1 cellular context compared by ENCODE assay signal in the genomic region with DNA sequence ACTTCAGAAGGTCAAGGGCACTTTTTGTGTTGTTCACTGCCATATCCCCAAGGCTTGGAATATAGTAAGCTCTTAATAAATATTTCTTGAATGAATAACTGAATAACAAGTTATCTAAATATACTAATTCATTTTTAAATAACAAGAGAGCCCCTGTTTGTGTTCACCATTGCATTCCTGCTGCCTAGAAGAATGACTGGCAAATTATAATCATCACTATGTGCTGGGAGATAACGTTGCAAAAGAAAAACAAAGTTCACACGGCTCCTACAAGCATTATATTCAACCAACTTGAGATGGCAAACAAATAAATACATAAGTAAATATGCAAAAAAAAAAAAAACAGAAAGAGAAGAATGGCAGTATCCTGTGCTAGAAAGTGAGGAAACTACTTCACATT.
TF ChIP-seq lines count a peak whose summit lies in the region.

No MANE protein-coding gene starts in this region.

TF ChIP-seq in HepG2, 621 proteins besides CTCF, POLR2A, EP300 and RAD21:
- TF ChIP-seq, protein P1, sequence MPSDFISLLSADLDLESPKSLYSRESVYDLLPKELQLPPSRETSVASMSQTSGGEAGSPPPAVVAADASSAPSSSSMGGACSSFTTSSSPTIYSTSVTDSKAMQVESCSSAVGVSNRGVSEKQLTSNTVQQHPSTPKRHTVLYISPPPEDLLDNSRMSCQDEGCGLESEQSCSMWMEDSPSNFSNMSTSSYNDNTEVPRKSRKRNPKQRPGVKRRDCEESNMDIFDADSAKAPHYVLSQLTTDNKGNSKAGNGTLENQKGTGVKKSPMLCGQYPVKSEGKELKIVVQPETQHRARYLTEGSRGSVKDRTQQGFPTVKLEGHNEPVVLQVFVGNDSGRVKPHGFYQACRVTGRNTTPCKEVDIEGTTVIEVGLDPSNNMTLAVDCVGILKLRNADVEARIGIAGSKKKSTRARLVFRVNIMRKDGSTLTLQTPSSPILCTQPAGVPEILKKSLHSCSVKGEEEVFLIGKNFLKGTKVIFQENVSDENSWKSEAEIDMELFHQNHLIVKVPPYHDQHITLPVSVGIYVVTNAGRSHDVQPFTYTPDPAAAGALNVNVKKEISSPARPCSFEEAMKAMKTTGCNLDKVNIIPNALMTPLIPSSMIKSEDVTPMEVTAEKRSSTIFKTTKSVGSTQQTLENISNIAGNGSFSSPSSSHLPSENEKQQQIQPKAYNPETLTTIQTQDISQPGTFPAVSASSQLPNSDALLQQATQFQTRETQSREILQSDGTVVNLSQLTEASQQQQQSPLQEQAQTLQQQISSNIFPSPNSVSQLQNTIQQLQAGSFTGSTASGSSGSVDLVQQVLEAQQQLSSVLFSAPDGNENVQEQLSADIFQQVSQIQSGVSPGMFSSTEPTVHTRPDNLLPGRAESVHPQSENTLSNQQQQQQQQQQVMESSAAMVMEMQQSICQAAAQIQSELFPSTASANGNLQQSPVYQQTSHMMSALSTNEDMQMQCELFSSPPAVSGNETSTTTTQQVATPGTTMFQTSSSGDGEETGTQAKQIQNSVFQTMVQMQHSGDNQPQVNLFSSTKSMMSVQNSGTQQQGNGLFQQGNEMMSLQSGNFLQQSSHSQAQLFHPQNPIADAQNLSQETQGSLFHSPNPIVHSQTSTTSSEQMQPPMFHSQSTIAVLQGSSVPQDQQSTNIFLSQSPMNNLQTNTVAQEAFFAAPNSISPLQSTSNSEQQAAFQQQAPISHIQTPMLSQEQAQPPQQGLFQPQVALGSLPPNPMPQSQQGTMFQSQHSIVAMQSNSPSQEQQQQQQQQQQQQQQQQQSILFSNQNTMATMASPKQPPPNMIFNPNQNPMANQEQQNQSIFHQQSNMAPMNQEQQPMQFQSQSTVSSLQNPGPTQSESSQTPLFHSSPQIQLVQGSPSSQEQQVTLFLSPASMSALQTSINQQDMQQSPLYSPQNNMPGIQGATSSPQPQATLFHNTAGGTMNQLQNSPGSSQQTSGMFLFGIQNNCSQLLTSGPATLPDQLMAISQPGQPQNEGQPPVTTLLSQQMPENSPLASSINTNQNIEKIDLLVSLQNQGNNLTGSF (CRISPR knock-in tag; IDR thresholded peaks at IDR 0.05): no peak
- TF ChIP-seq GATAD2A (CRISPR knock-in tag; IDR thresholded peaks at IDR 0.05) (peak; percentile 12; the same call in 1 of the 2 replicates), NFE2L2 (IDR thresholded peaks at IDR 0.05; ENCODE audit: low read length) (peak; percentile 44; the same call in 1 of the 2 replicates)
- TF ChIP-seq, protein P2, sequence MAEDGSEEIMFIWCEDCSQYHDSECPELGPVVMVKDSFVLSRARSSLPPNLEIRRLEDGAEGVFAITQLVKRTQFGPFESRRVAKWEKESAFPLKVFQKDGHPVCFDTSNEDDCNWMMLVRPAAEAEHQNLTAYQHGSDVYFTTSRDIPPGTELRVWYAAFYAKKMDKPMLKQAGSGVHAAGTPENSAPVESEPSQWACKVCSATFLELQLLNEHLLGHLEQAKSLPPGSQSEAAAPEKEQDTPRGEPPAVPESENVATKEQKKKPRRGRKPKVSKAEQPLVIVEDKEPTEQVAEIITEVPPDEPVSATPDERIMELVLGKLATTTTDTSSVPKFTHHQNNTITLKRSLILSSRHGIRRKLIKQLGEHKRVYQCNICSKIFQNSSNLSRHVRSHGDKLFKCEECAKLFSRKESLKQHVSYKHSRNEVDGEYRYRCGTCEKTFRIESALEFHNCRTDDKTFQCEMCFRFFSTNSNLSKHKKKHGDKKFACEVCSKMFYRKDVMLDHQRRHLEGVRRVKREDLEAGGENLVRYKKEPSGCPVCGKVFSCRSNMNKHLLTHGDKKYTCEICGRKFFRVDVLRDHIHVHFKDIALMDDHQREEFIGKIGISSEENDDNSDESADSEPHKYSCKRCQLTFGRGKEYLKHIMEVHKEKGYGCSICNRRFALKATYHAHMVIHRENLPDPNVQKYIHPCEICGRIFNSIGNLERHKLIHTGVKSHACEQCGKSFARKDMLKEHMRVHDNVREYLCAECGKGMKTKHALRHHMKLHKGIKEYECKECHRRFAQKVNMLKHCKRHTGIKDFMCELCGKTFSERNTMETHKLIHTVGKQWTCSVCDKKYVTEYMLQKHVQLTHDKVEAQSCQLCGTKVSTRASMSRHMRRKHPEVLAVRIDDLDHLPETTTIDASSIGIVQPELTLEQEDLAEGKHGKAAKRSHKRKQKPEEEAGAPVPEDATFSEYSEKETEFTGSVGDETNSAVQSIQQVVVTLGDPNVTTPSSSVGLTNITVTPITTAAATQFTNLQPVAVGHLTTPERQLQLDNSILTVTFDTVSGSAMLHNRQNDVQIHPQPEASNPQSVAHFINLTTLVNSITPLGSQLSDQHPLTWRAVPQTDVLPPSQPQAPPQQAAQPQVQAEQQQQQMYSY (CRISPR knock-in tag; IDR thresholded peaks at IDR 0.05): no peak
- TF ChIP-seq, protein P3, sequence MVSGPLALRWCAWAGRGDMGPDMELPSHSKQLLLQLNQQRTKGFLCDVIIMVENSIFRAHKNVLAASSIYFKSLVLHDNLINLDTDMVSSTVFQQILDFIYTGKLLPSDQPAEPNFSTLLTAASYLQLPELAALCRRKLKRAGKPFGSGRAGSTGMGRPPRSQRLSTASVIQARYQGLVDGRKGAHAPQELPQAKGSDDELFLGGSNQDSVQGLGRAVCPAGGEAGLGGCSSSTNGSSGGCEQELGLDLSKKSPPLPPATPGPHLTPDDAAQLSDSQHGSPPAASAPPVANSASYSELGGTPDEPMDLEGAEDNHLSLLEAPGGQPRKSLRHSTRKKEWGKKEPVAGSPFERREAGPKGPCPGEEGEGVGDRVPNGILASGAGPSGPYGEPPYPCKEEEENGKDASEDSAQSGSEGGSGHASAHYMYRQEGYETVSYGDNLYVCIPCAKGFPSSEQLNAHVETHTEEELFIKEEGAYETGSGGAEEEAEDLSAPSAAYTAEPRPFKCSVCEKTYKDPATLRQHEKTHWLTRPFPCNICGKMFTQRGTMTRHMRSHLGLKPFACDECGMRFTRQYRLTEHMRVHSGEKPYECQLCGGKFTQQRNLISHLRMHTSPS (CRISPR knock-in tag; IDR thresholded peaks at IDR 0.05; ENCODE audit: low read depth): no peak
